Comparison of ENCODE assay signal across 14 cellular contexts in genomic region chr7:87199700-87200450, GRCh38. TPM values are rescaled to one million over a fixed set of nuclear protein-coding genes. Genes with fewer than 3 reads are reported as not detected.
DNase-seq lines count a peak whose midpoint lies in the region; ATAC-seq and TF ChIP-seq lines count a peak whose summit lies in the region.
"Had no signal": no experiment of that assay in that cellular context is flagged by ENCODE, and none has a peak within 500 bp of the region (broad histone marks: within the 10 kb centered on the region; RNA-seq: fewer than 3 reads in every experiment).

No MANE protein-coding gene starts in this region.

- peaks cover 10% of the 10 kb centered on the region for H3K9me3 Mint-ChIP-seq in activated CD4-positive, alpha-beta T cell treated with anti-CD3 and anti-CD28 coated beads, Interleukin-2, amount 10 ng/mL, durations not matched to agents 24 days and 14 days
- H3K9me3 Mint-ChIP-seq in WTC11, result peaks cover 23% of the 10 kb centered on the region
- peaks cover 23% of the 10 kb centered on the region for H3K9me3 Mint-ChIP-seq in neural progenitor cell
- peaks cover 2% of the 10 kb centered on the region for H3K9me3 Mint-ChIP-seq in chondrocyte (ENCODE audit: low read depth)

- no peaks in the 10 kb centered on the region for H4K20me1 ChIP-seq in neural progenitor cell (ENCODE audit: low read depth)

- peak overlapping the region in 3 of 10 donors; percentile 8 to 49 (median 15) for H3K27ac ChIP-seq in heart right ventricle
- peak overlapping the region; percentile 41 for H3K27ac ChIP-seq in neural progenitor cell
- no peak overlapping the region for H3K27ac ChIP-seq in coronary artery

- TF ChIP-seq CTCF in WTC11 (IDR thresholded peaks at IDR 0.05) (no peak), heart right ventricle (IDR thresholded peaks at IDR 0.05) (no peak), neural progenitor cell (IDR thresholded peaks at IDR 0.05) (no peak), coronary artery (IDR thresholded peaks at IDR 0.05) (no peak), chondrocyte (IDR thresholded peaks at IDR 0.05) (no peak)

- peaks cover 0 to 41% (median 19%) of the 10 kb centered on the region in 9 donors for H3K4me1 ChIP-seq in heart right ventricle
- H3K4me1 ChIP-seq in neural progenitor cell, result peaks cover 17% of the 10 kb centered on the region

- peak; percentile 52 for DNase-seq in activated CD4-positive, alpha-beta T cell treated with anti-CD3 and anti-CD28 coated beads, Interleukin-2, amount 10 ng/mL, durations not matched to agents 24 days and 14 days
- no peak for DNase-seq in activated CD4-positive, alpha-beta T cell treated with anti-CD3 and anti-CD28 coated beads for 4 hours
- no peak for DNase-seq in WTC11 (ENCODE audit: low spot score)
- DNase-seq in heart right ventricle, result no peak
- no peak for DNase-seq in neural progenitor cell (ENCODE audit: low spot score)
- DNase-seq in coronary artery (ENCODE audit: low spot score), result no peak
- no peak for DNase-seq in chondrocyte (ENCODE audit: low spot score)
- DNase-seq: activated gamma-delta T cell treated with Interleukin-2 at 50 U/mL for 16 hours; erythroblast; NCI-H2081 treated with DMSO at 0.1 percent for 48 hours; NCI-H748 treated with DMSO at 0.1 percent for 48 hours; stimulated activated CD4-positive, alpha-beta T cell treated with anti-CD3 and anti-CD28 coated beads, Interleukin-2, amount 100 ng/mL, for 48 hours had no signal

- peaks cover 82% of the 10 kb centered on the region for H3K36me3 Mint-ChIP-seq in activated CD4-positive, alpha-beta T cell treated with anti-CD3 and anti-CD28 coated beads, Interleukin-2, amount 10 ng/mL, durations not matched to agents 24 days and 14 days (ENCODE audit: low read depth)
- H3K36me3 Mint-ChIP-seq in WTC11 (peaks cover 67% of the 10 kb centered on the region), neural progenitor cell (peaks cover 79% of the 10 kb centered on the region), chondrocyte (ENCODE audit: low read depth) (peaks cover 33% of the 10 kb centered on the region)

- H3K27me3 Mint-ChIP-seq in activated CD4-positive, alpha-beta T cell treated with anti-CD3 and anti-CD28 coated beads, Interleukin-2, amount 10 ng/mL, durations not matched to agents 24 days and 14 days, result no peaks in the 10 kb centered on the region
- H3K27me3 Mint-ChIP-seq in WTC11 (ENCODE audit: low read depth), result no peaks in the 10 kb centered on the region
- peaks cover 4% of the 10 kb centered on the region for H3K27me3 Mint-ChIP-seq in neural progenitor cell (ENCODE audit: insufficient read depth, low read depth)
- H3K27me3 Mint-ChIP-seq in chondrocyte (ENCODE audit: low read depth), result no peaks in the 10 kb centered on the region

- 58 to 75% methylated on average over 6 of the region's 6 CpGs for WGBS in heart right ventricle, 2 donors

- peaks cover 22% of the 10 kb centered on the region for H3K79me2 ChIP-seq in neural progenitor cell (ENCODE audit: low read depth)

- H3K4me3 ChIP-seq in heart right ventricle (no peak overlapping the region), neural progenitor cell (no peak overlapping the region), coronary artery (no peak overlapping the region)

- ATAC-seq in WTC11, result peak; percentile 26
- peak in 7 of 8 donors; percentile 25 to 61 (median 41) for ATAC-seq in heart right ventricle
- ATAC-seq in GM19397 (IDR thresholded peaks at IDR 0.05; ENCODE audit: unreplicated experiment), result no peak

- no peak overlapping the region for H3K4me2 ChIP-seq in neural progenitor cell

- no peak overlapping the region for H3K9ac ChIP-seq in neural progenitor cell

- POLR2A ChIA-PET in WTC11 (lab: Charles Lee), result no interaction called here

- H3K36me3 ChIP-seq in heart right ventricle (peaks cover 0 to 67% (median 25%) of the 10 kb centered on the region in 9 donors), neural progenitor cell (peaks cover 32% of the 10 kb centered on the region)

- H3K9me3 ChIP-seq in heart right ventricle (peaks cover 0 to 15% (median 4%) of the 10 kb centered on the region in 11 donors), neural progenitor cell (ENCODE audit: low read depth) (peaks cover 11% of the 10 kb centered on the region)

- H2AFZ ChIP-seq in neural progenitor cell (replicated peaks), result no peak overlapping the region

- CTCF ChIA-PET in WTC11 (lab: Charles Lee), result no interaction called here

- H3F3A ChIP-seq in neural progenitor cell (ENCODE audit: low read depth), result peaks cover 65% of the 10 kb centered on the region

- peaks cover 20% of the 10 kb centered on the region for H3K4me1 Mint-ChIP-seq in activated CD4-positive, alpha-beta T cell treated with anti-CD3 and anti-CD28 coated beads, Interleukin-2, amount 10 ng/mL, durations not matched to agents 24 days and 14 days
- peaks cover 27% of the 10 kb centered on the region for H3K4me1 Mint-ChIP-seq in WTC11
- H3K4me1 Mint-ChIP-seq in neural progenitor cell, result no peaks in the 10 kb centered on the region
- no peaks in the 10 kb centered on the region for H3K4me1 Mint-ChIP-seq in chondrocyte (ENCODE audit: low read depth)
- H3K4me1 Mint-ChIP-seq: nephron had no signal

- intact Hi-C loops in activated CD4-positive, alpha-beta T cell treated with anti-CD3 and anti-CD28 coated beads, Interleukin-2, amount 10 ng/mL, durations not matched to agents 24 days and 14 days (cut with micrococcal nuclease), result loop anchor here (2.0 to 5.0 kb wide), 3 partner anchors 15 to 37 kb away; no protein-coding TSS in a partner anchor
- intact Hi-C loops in heart right ventricle (cut with DNase I), result loop anchor here in 1 of 10 donors (5.0 kb wide), 1 partner anchor 43 kb away; no protein-coding TSS in a partner anchor

- peak overlapping the region; percentile 29 for H3K27ac Mint-ChIP-seq in activated CD4-positive, alpha-beta T cell treated with anti-CD3 and anti-CD28 coated beads, Interleukin-2, amount 10 ng/mL, durations not matched to agents 24 days and 14 days
- H3K27ac Mint-ChIP-seq in WTC11, result peak overlapping the region; percentile 69
- H3K27ac Mint-ChIP-seq in neural progenitor cell, result no peak overlapping the region
- no peak overlapping the region for H3K27ac Mint-ChIP-seq in chondrocyte (ENCODE audit: unreplicated experiment)
- H3K27ac Mint-ChIP-seq: nephron had no signal

- H3K4me3 Mint-ChIP-seq in activated CD4-positive, alpha-beta T cell treated with anti-CD3 and anti-CD28 coated beads, Interleukin-2, amount 10 ng/mL, durations not matched to agents 24 days and 14 days, result no peak overlapping the region
- H3K4me3 Mint-ChIP-seq in WTC11, result no peak overlapping the region
- H3K4me3 Mint-ChIP-seq in neural progenitor cell, result no peak overlapping the region
- no peak overlapping the region for H3K4me3 Mint-ChIP-seq in chondrocyte (ENCODE audit: unreplicated experiment)
- H3K4me3 Mint-ChIP-seq: nephron had no signal

- H3K27me3 ChIP-seq in heart right ventricle, result no peaks in the 10 kb centered on the region
- no peaks in the 10 kb centered on the region for H3K27me3 ChIP-seq in neural progenitor cell

TF ChIP-seq in WTC11, 78 proteins besides CTCF, POLR2A, EP300 and RAD21 (continues in another document):
- TF ChIP-seq ARID4B (CRISPR knock-in tag; IDR thresholded peaks at IDR 0.05; ENCODE audit: borderline replicate concordance), result no peak
- TF ChIP-seq ZNF423 (CRISPR knock-in tag; IDR thresholded peaks at IDR 0.05), result no peak
- TF ChIP-seq ZNF671 (CRISPR knock-in tag; IDR thresholded peaks at IDR 0.05), result no peak
- no peak for TF ChIP-seq SMAD4 (CRISPR knock-in tag; IDR thresholded peaks at IDR 0.05)

RNA-seq across cellular contexts. Expression of gene TMEM243, which starts 19.7 kb away (rescaled TPM):
- 46.1 and 48.0 TPM in 2 replicates for total RNA-seq in activated CD4-positive, alpha-beta T cell treated with anti-CD3 and anti-CD28 coated beads, Interleukin-2, amount 10 ng/mL, durations not matched to agents 24 days and 14 days
- total RNA-seq in WTC11 (2021), result 24.2 to 29.0 TPM (median 25.9 TPM) in 3 replicates
- total RNA-seq in heart right ventricle, result 1 to 10 TPM; 2.1 to 7.0 (median 3.9) TPM
- polyA plus RNA-seq in heart right ventricle, result 10 to 100 TPM in 1 of 2 donors, 1 to 10 TPM in 1; 9.7 to 10.0 TPM
- 21.0 and 30.6 TPM in 2 replicates for total RNA-seq in neural progenitor cell (ENCODE audit: low replicate concordance)
- total RNA-seq in chondrocyte, result 22.5 to 27.8 TPM (median 24.7 TPM) in 3 replicates

RNA-seq across cellular contexts. Expression of gene DMTF1, which starts 47.6 kb away (rescaled TPM):
- total RNA-seq in activated CD4-positive, alpha-beta T cell treated with anti-CD3 and anti-CD28 coated beads, Interleukin-2, amount 10 ng/mL, durations not matched to agents 24 days and 14 days, result 95.7 and 102 TPM in 2 replicates
- 79.3 to 87.9 TPM (median 86.8 TPM) in 3 replicates for total RNA-seq in WTC11 (2021)
- 10 to 100 TPM; 18.0 to 26.5 (median 21.8) TPM for total RNA-seq in heart right ventricle
- 10 to 100 TPM; 10.8 to 60.8 TPM for polyA plus RNA-seq in heart right ventricle
- total RNA-seq in neural progenitor cell (ENCODE audit: low replicate concordance), result 145 and 176 TPM in 2 replicates
- total RNA-seq in chondrocyte, result 55.6 to 82.8 TPM (median 56.8 TPM) in 3 replicates

Comparison
In these comparisons a context has a peak if more than half of its experiments do, and no peak if none do; other contexts are left out.
1. H3K27ac Mint-ChIP-seq: peak in activated CD4-positive, alpha-beta T cell treated with anti-CD3 and anti-CD28 coated beads, Interleukin-2, amount 10 ng/mL, durations not matched to agents 24 days and 14 days (single experiment) and WTC11 (single experiment); none in neural progenitor cell (single experiment) and chondrocyte (single experiment).